Comparison of ENCODE assay signal across 1 cellular context in the genomic region with DNA sequence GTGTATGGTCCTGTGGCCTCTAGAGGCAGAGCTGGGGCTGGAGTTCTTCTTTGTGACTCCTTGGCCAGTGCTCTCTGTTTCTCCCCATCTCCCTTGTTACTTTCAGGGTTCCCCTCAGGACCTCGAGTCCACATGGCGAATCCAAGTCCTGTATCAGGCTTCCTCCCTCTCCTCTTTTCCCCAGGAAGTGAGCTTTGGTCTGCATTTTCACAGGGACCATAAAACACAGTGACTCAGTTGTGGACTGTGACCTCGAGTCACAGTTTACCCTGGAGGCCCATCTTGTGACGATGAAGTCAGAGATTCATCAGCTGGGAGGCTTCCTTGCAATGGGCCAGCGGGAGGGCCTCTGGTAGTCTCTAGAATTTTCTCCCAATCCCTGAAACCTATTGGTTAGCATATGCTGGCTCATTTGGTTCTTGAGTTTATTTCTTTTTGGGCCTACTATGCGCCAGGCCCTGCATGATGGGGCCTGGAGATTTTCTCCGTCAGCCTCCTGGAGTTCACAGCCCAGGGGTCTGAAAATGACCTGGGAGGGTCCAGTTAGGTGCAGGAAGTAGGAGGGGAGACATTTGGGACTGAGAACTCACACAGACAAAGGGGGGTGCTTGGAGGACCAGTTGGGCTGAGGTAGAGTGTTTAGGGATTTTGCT.
TF ChIP-seq lines count a peak whose summit lies in the region.

No MANE protein-coding gene starts in this region.

TF ChIP-seq in HepG2, 621 proteins besides CTCF, POLR2A, EP300 and RAD21 (continued from another document):
- TF ChIP-seq, protein P1, sequence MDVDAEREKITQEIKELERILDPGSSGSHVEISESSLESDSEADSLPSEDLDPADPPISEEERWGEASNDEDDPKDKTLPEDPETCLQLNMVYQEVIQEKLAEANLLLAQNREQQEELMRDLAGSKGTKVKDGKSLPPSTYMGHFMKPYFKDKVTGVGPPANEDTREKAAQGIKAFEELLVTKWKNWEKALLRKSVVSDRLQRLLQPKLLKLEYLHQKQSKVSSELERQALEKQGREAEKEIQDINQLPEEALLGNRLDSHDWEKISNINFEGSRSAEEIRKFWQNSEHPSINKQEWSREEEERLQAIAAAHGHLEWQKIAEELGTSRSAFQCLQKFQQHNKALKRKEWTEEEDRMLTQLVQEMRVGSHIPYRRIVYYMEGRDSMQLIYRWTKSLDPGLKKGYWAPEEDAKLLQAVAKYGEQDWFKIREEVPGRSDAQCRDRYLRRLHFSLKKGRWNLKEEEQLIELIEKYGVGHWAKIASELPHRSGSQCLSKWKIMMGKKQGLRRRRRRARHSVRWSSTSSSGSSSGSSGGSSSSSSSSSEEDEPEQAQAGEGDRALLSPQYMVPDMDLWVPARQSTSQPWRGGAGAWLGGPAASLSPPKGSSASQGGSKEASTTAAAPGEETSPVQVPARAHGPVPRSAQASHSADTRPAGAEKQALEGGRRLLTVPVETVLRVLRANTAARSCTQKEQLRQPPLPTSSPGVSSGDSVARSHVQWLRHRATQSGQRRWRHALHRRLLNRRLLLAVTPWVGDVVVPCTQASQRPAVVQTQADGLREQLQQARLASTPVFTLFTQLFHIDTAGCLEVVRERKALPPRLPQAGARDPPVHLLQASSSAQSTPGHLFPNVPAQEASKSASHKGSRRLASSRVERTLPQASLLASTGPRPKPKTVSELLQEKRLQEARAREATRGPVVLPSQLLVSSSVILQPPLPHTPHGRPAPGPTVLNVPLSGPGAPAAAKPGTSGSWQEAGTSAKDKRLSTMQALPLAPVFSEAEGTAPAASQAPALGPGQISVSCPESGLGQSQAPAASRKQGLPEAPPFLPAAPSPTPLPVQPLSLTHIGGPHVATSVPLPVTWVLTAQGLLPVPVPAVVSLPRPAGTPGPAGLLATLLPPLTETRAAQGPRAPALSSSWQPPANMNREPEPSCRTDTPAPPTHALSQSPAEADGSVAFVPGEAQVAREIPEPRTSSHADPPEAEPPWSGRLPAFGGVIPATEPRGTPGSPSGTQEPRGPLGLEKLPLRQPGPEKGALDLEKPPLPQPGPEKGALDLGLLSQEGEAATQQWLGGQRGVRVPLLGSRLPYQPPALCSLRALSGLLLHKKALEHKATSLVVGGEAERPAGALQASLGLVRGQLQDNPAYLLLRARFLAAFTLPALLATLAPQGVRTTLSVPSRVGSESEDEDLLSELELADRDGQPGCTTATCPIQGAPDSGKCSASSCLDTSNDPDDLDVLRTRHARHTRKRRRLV (CRISPR knock-in tag; IDR thresholded peaks at IDR 0.05), result no peak
- TF ChIP-seq ARNTL (CRISPR knock-in tag; IDR thresholded peaks at IDR 0.05) (no peak), BRCA1 (CRISPR knock-in tag; IDR thresholded peaks at IDR 0.05) (no peak), ZNF264 (CRISPR knock-in tag; IDR thresholded peaks at IDR 0.05) (no peak), ZNF180 (CRISPR knock-in tag; IDR thresholded peaks at IDR 0.05; ENCODE audit: borderline replicate concordance, low read depth) (no peak), ZMYM3 (CRISPR knock-in tag; IDR thresholded peaks at IDR 0.05) (peak; percentile 66; the same call in 1 of the 2 replicates), ZNF775 (CRISPR knock-in tag; IDR thresholded peaks at IDR 0.05; ENCODE audit: borderline replicate concordance) (no peak), KDM5B (CRISPR knock-in tag; IDR thresholded peaks at IDR 0.05; ENCODE audit: borderline replicate concordance) (no peak), TCF12 (IDR thresholded peaks at IDR 0.05) (no peak), TCF12 (CRISPR knock-in tag; IDR thresholded peaks at IDR 0.05) (no peak), RCOR2 (CRISPR knock-in tag; IDR thresholded peaks at IDR 0.05) (no peak; the same call in 1 of the 2 replicates), MTF1 (CRISPR knock-in tag; IDR thresholded peaks at IDR 0.05) (no peak), FLYWCH1 (CRISPR knock-in tag; IDR thresholded peaks at IDR 0.05) (no peak)
- TF ChIP-seq, protein P2, sequence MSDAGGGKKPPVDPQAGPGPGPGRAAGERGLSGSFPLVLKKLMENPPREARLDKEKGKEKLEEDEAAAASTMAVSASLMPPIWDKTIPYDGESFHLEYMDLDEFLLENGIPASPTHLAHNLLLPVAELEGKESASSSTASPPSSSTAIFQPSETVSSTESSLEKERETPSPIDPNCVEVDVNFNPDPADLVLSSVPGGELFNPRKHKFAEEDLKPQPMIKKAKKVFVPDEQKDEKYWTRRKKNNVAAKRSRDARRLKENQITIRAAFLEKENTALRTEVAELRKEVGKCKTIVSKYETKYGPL (CRISPR knock-in tag; IDR thresholded peaks at IDR 0.05), result no peak
- TF ChIP-seq, protein P3, sequence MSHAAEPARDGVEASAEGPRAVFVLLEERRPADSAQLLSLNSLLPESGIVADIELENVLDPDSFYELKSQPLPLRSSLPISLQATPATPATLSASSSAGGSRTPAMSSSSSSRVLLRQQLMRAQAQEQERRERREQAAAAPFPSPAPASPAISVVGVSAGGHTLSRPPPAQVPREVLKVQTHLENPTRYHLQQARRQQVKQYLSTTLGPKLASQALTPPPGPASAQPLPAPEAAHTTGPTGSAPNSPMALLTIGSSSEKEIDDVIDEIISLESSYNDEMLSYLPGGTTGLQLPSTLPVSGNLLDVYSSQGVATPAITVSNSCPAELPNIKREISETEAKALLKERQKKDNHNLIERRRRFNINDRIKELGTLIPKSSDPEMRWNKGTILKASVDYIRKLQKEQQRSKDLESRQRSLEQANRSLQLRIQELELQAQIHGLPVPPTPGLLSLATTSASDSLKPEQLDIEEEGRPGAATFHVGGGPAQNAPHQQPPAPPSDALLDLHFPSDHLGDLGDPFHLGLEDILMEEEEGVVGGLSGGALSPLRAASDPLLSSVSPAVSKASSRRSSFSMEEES (CRISPR knock-in tag; IDR thresholded peaks at IDR 0.05), result peak; percentile 91
- TF ChIP-seq, protein P4, sequence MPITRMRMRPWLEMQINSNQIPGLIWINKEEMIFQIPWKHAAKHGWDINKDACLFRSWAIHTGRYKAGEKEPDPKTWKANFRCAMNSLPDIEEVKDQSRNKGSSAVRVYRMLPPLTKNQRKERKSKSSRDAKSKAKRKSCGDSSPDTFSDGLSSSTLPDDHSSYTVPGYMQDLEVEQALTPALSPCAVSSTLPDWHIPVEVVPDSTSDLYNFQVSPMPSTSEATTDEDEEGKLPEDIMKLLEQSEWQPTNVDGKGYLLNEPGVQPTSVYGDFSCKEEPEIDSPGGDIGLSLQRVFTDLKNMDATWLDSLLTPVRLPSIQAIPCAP (CRISPR knock-in tag; IDR thresholded peaks at IDR 0.05; ENCODE audit: low read depth), result no peak
